ENCODE assay signal across 8 cellular contexts in genomic region chr17:61009619-61010018, GRCh38.
DNase-seq lines count a peak whose midpoint lies in the region; ATAC-seq and TF ChIP-seq lines count a peak whose summit lies in the region.
"Had no signal": no experiment of that assay in that cellular context is flagged by ENCODE, and none has a peak within 500 bp of the region (broad histone marks: within the 10 kb centered on the region; RNA-seq: fewer than 3 reads in every experiment).

No MANE protein-coding gene starts in this region.

- no peak for TF ChIP-seq CTCF in astrocyte of the spinal cord (IDR thresholded peaks at IDR 0.05; ENCODE audit: low read depth, low read length)

- ATAC-seq in GM18867 (IDR thresholded peaks at IDR 0.05; ENCODE audit: unreplicated experiment) (peak; percentile 75), HG03108 (IDR thresholded peaks at IDR 0.05; ENCODE audit: unreplicated experiment) (peak; percentile 54), HG02938 (IDR thresholded peaks at IDR 0.05; ENCODE audit: unreplicated experiment) (no peak)

- in situ Hi-C loops in astrocyte of the spinal cord (cut with HindIII; ENCODE audit: low sequenced_read_pairs), result no loop called here

- DNase-seq in astrocyte of the spinal cord (ENCODE audit: low read depth, low spot score) (peak; percentile 17), medulla oblongata (ENCODE audit: extremely low spot score) (peak; percentile 12), putamen (ENCODE audit: low spot score) (no peak), midbrain (lab: John Stamatoyannopoulos, UW) (no peak)
- DNase-seq: activated naive CD4-positive, alpha-beta T cell treated with anti-CD3 and anti-CD28 coated beads, Interleukin-2, amount 50 U/mL, for 16 hours had no signal

- no peak overlapping the region for H3K4me3 ChIP-seq in astrocyte of the spinal cord (ENCODE audit: low read depth, low read length)

Comparison
In these comparisons a context has a peak if more than half of its experiments do, and no peak if none do; other contexts are left out.
1. DNase-seq: peak in astrocyte of the spinal cord (single experiment) and medulla oblongata (single experiment); none in putamen (single experiment) and midbrain (single experiment).